Comparison of ENCODE assay signal across 8 cellular contexts in the genomic region with DNA sequence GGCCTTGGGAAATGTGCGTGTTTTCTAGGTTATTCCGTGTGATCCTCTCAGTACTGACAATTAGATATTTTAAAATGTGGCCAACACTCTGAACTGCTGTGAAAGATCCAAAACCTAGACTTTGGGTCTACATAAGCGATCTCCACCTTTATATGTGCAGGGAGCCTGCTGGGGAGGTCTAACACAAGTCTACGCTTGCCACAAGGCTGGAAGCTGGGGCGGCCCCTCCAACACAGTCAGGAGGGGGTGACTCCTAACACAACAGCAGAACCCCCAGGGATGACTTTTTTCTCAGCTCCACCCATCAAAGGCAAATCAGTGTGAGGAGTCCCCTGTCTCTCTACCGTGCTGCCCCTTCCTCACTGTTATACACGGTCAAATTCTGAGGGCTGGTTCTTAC.
"Had no signal": no experiment of that assay in that cellular context is flagged by ENCODE, and none has a peak within 500 bp of the region (broad histone marks: within the 10 kb centered on the region; RNA-seq: fewer than 3 reads in every experiment).

No MANE protein-coding gene starts in this region.

- H3K36me3 ChIP-seq: HAP-1 had no signal

- H3K4me1 ChIP-seq: HAP-1 had no signal

- DNase-seq: HFFc6, IMR-90, KG1 had no signal

- H3K4me3 ChIP-seq: GM23338, HAP-1, K562 had no signal

- H3K4me3 Mint-ChIP-seq: GM23338, HFFc6 had no signal

- ATAC-seq: GM23338, HCT116, K562 had no signal

- H3K9me3 Mint-ChIP-seq: HFFc6 had no signal

- H3K27ac ChIP-seq: HL-60 had no signal

- H3K9me3 ChIP-seq: HAP-1 had no signal

- H3K27ac Mint-ChIP-seq: GM23338, HFFc6 had no signal
